In the genomic region with DNA sequence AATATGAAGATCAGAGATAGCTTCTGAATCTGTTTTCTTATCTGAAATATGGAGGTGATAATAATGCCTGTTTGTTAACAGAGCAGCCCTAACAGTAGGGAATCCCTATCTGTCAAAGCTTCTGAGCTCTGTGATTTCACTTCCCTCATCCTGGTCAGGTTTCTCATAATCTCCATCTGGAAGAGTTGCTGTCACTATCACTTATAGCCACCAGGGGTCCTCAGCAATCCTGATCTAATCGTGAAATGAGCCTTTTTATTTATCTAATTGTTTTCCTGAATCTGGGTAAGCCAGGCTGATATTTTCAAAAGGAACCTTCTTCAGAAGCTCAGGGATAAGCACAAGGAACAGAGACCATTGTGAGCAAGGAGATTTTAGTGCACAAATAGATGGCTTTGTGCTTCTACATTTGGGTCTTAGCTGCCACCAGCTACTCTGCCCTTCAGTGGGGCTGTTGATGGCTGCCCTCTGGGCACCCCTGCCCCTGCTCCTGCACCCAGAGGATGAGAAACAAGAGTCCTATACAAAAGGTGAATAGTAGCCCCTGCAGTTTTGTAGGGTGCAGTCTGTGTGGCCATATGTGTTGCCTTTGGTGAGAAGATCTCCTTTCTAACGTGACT, we compare ENCODE assay signal across 8 cellular contexts.
DNase-seq lines count a peak whose midpoint lies in the region; ATAC-seq and TF ChIP-seq lines count a peak whose summit lies in the region.

No MANE protein-coding gene starts in this region.

- H3K27ac ChIP-seq in PC-3 (ENCODE audit: low read length), result no peak overlapping the region

- no peaks in the 10 kb centered on the region for H4K20me1 ChIP-seq in PC-3 (ENCODE audit: low read length)

- intact Hi-C loops in PC-3 (cut with micrococcal nuclease), result loop anchor here (5.0 kb wide), 1 partner anchor 377 kb away; no protein-coding TSS in a partner anchor

- no peak overlapping the region for H3K9ac ChIP-seq in PC-3 (ENCODE audit: low read length)

- no peaks in the 10 kb centered on the region for H3K9me2 ChIP-seq in PC-3 (replicated peaks; ENCODE audit: low read length)

- ATAC-seq in GM19035 (IDR thresholded peaks at IDR 0.05; ENCODE audit: unreplicated experiment) (peak; percentile 77), HG03135 (IDR thresholded peaks at IDR 0.05; ENCODE audit: unreplicated experiment) (peak; percentile 78), PC-3 (peak; percentile 37; the same call in 1 of the 2 replicates)

- H3K4me3 ChIP-seq in PC-3 (ENCODE audit: low read length), result no peak overlapping the region
- no peak overlapping the region for H3K4me3 ChIP-seq in fibroblast of pulmonary artery (replicated peaks; ENCODE audit: low read depth, low read length)

- DNase-seq in DMS114 treated with DMSO at 0.1 percent for 48 hours (lab: John Stamatoyannopoulos, UW; ENCODE audit: unreplicated experiment) (peak; percentile 5), PC-3 (peak; percentile 50), fibroblast of pulmonary artery (ENCODE audit: low read depth) (peak; percentile 38), superior temporal gyrus (ENCODE audit: extremely low spot score) (peak; percentile 57), putamen (ENCODE audit: low spot score) (no peak)
- DNase-seq in activated CD8-positive, alpha-beta memory T cell treated with anti-CD3 and anti-CD28 coated beads for 24 hours, result no peak

- H3K36me3 ChIP-seq in PC-3 (ENCODE audit: low read depth, low read length), result no peaks in the 10 kb centered on the region

- TF ChIP-seq CTCF in PC-3 (conservative IDR thresholded peaks at IDR 0.05; ENCODE audit: low read depth, low read length) (peak; percentile 75), fibroblast of pulmonary artery (IDR thresholded peaks at IDR 0.05; ENCODE audit: low read length, missing control alignments) (peak; percentile 65)

- POLR2A ChIA-PET in PC-3 (lab: Charles Lee; ENCODE audit: unreplicated experiment), result interaction anchor here (0.7 kb wide), 1 partner anchor 295 kb away, joined by 3 read pairs; no protein-coding TSS in a partner anchor

- no peaks in the 10 kb centered on the region for H3K27me3 ChIP-seq in PC-3 (ENCODE audit: low read length)

- CTCF ChIA-PET in PC-3 (lab: Charles Lee), result interaction anchor here (2.2 kb wide), 1 partner anchor 204 kb away, joined by 7 read pairs; no protein-coding TSS in a partner anchor

- no TSS peak for BruUV-seq in PC-3 (replicated peaks; lab: Mats Ljungman, UMichigan)

- no peak overlapping the region for H2AFZ ChIP-seq in PC-3 (ENCODE audit: low read length)

- H3K4me2 ChIP-seq in PC-3 (ENCODE audit: low read length), result no peak overlapping the region

- H3F3A ChIP-seq in PC-3 (ENCODE audit: low read length, unreplicated experiment), result no peaks in the 10 kb centered on the region

- no peaks in the 10 kb centered on the region for H3K4me1 ChIP-seq in PC-3 (ENCODE audit: insufficient read depth, low read length)

- H3K79me2 ChIP-seq in PC-3 (ENCODE audit: low read length), result no peaks in the 10 kb centered on the region

- H3K9me3 ChIP-seq in PC-3 (ENCODE audit: low read length), result no peaks in the 10 kb centered on the region

Comparison
In these comparisons a context has a peak if more than half of its experiments do, and no peak if none do; other contexts are left out.
1. DNase-seq: peak in DMS114 treated with DMSO at 0.1 percent for 48 hours (single experiment), PC-3 (single experiment), fibroblast of pulmonary artery (single experiment) and superior temporal gyrus (single experiment); none in activated CD8-positive, alpha-beta memory T cell treated with anti-CD3 and anti-CD28 coated beads for 24 hours (single experiment) and putamen (single experiment).
2. Peak in every context shown above with its lines, with median percentiles within 50 percentile points of each other: ATAC-seq.